ENCODE assay signal across 9 cellular contexts in genomic region chr22:17785185-17786184, GRCh38. TPM values are rescaled to one million over a fixed set of nuclear protein-coding genes. Genes with fewer than 3 reads are reported as not detected.
DNase-seq lines count a peak whose midpoint lies in the region; ATAC-seq, FAIRE-seq and TF ChIP-seq lines count a peak whose summit lies in the region.
"Had no signal": no experiment of that assay in that cellular context is flagged by ENCODE, and none has a peak within 500 bp of the region (broad histone marks: within the 10 kb centered on the region; RNA-seq: fewer than 3 reads in every experiment).

No MANE protein-coding gene starts in this region.

- H3K4me1 ChIP-seq in H1 (replicated peaks in 1 of 4; ENCODE audit: control insufficient read depth in 3 of 4, insufficient read depth in 4 of 4, low read length in 3 of 4), result peaks cover 0 to 5% (median under 1%) of the 10 kb centered on the region in 4 experiments; a peak in 1 of 7 replicates
- peaks cover 14 to 31% (median 28%) of the 10 kb centered on the region in 4 donors for H3K4me1 ChIP-seq in upper lobe of left lung

- H3K4me3 ChIP-seq in H1 (ENCODE audit: extremely low read depth in 1 of 4, insufficient read depth in 2 of 4, low read depth in 3 of 4, low read length in 4 of 4) (no peak overlapping the region), upper lobe of left lung (no peak overlapping the region)

- no peak overlapping the region for H3K14ac ChIP-seq in H1 (ENCODE audit: insufficient read length)

- peak; percentile 89 to 99 (median 98) for TF ChIP-seq CTCF in H1 (IDR thresholded peaks at IDR 0.05; ENCODE audit: control extremely low read depth in 1 of 3, insufficient read depth in 1 of 3, low read depth in 1 of 3, low read length in 3 of 3)
- peak; percentile 11 for TF ChIP-seq CTCF in nephron progenitor cell (IDR thresholded peaks at IDR 0.05)
- TF ChIP-seq CTCF in upper lobe of left lung (IDR thresholded peaks at IDR 0.05), result peak; percentile 52 to 76 (median 66)

- no peak overlapping the region for H2BK5ac ChIP-seq in H1 (ENCODE audit: low read depth, low read length)

- no peak for TF ChIP-seq EP300 in H1 (IDR thresholded peaks at IDR 0.05; ENCODE audit: borderline replicate concordance in 1 of 2, low read depth in 2 of 2, low read length in 2 of 2)
- TF ChIP-seq EP300 in upper lobe of left lung (IDR thresholded peaks at IDR 0.05), result no peak

- no peak overlapping the region for H4K5ac ChIP-seq in H1 (ENCODE audit: insufficient read length, low read depth, low read length)

- H3K23me2 ChIP-seq in H1 (ENCODE audit: low read depth, low read length), result no peaks in the 10 kb centered on the region

- no peaks in the 10 kb centered on the region for H3K79me2 ChIP-seq in H1 (ENCODE audit: control insufficient read depth in 1 of 2, insufficient read depth in 2 of 2, low read length in 2 of 2)

- H3K27ac ChIP-seq in H1 (ENCODE audit: low read depth, low read length) (no peak overlapping the region), upper lobe of left lung (peak overlapping the region in 2 of 4 donors; percentile 30 to 65)

- no peak overlapping the region for H3K4me3 Mint-ChIP-seq in activated CD8-positive, alpha-beta T cell treated with anti-CD3 and anti-CD28 coated beads, Interleukin-2, amount 10 ng/mL, durations not matched to agents 7 days and 5 days
- H3K4me3 Mint-ChIP-seq in nephron progenitor cell, result no peak overlapping the region
- H3K4me3 Mint-ChIP-seq: T-helper 1 cell treated with Interleukin-12 subunit alpha and Interleukin-12 subunit beta and Interleukin-4 antibody, amounts not matched to agents 30 μg/mL and 1 μg/mL, for 36 hours had no signal

- H3K27me3 Mint-ChIP-seq in activated CD8-positive, alpha-beta T cell treated with anti-CD3 and anti-CD28 coated beads, Interleukin-2, amount 10 ng/mL, durations not matched to agents 7 days and 5 days (ENCODE audit: low read depth), result no peaks in the 10 kb centered on the region
- no peaks in the 10 kb centered on the region for H3K27me3 Mint-ChIP-seq in nephron progenitor cell (ENCODE audit: low read depth, poor library complexity)

- CTCF ChIA-PET in activated CD8-positive, alpha-beta T cell treated with anti-CD3 and anti-CD28 coated beads, Interleukin-2, amount 10 ng/mL, durations not matched to agents 7 days and 5 days (lab: Charles Lee), result interaction anchor here (0.6 to 4.7 kb wide), 29 partner anchors 9 to 304 kb away, joined by 3 to 106 read pairs (median 3); partner anchors contain the start of genes BID and PEX26
- CTCF ChIA-PET in H1 (lab: Charles Lee; ENCODE audit: partially characterized antibody), result interaction anchor here (0.6 to 10.7 kb wide), 33 partner anchors 6 to 689 kb away, joined by 3 to 174 read pairs (median 4); partner anchors contain the start of genes BID and PEX26

- 63% methylated on average over 32 of the region's 37 CpGs; no CpG with 5 or more reads in 1 of the 2 experiments for WGBS in H1 (ENCODE audit: extremely low coverage in 1 of 2, insufficient coverage in 1 of 2, insufficient read length in 1 of 2, insufficient replicate concordance in 2 of 2, low coverage in 1 of 2, low lambda C conversion rate in 2 of 2, missing lambda C conversion rate in 1 of 2), 2 experiments
- 71 to 79% methylated on average over 20 to 33 of the region's 37 CpGs for WGBS in upper lobe of left lung, 2 donors

- H3K18ac ChIP-seq in H1 (ENCODE audit: extremely low read depth, low read length), result no peak overlapping the region

- H2BK20ac ChIP-seq in H1 (ENCODE audit: low read length), result no peak overlapping the region

- H3K27me3 ChIP-seq in H1 (replicated peaks in 1 of 4; ENCODE audit: control insufficient read depth in 3 of 4, extremely low read depth in 1 of 4, insufficient read depth in 3 of 4, low read length in 3 of 4) (no peaks in the 10 kb centered on the region), upper lobe of left lung (no peaks in the 10 kb centered on the region)

- H4K20me1 ChIP-seq in H1 (replicated peaks in 1 of 2; ENCODE audit: control insufficient read depth in 1 of 2, insufficient read depth in 2 of 2, low read length in 2 of 2), result no peaks in the 10 kb centered on the region

- no peak overlapping the region for H3K4ac ChIP-seq in H1 (replicated peaks; ENCODE audit: insufficient read length, low read depth, low read length)

- H3K36me3 ChIP-seq in H1 (ENCODE audit: control insufficient read depth in 2 of 4, insufficient read depth in 4 of 4, low read length in 3 of 4) (no peaks in the 10 kb centered on the region), upper lobe of left lung (peaks cover 0 to 24% (median 9%) of the 10 kb centered on the region in 4 donors)

- H3K27ac Mint-ChIP-seq in activated CD8-positive, alpha-beta T cell treated with anti-CD3 and anti-CD28 coated beads, Interleukin-2, amount 10 ng/mL, durations not matched to agents 7 days and 5 days, result no peak overlapping the region
- peak overlapping the region; percentile 82 for H3K27ac Mint-ChIP-seq in nephron progenitor cell
- H3K27ac Mint-ChIP-seq: T-helper 1 cell treated with Interleukin-12 subunit alpha and Interleukin-12 subunit beta and Interleukin-4 antibody, amounts not matched to agents 30 μg/mL and 1 μg/mL, for 36 hours had no signal

- no peak overlapping the region for H2AFZ ChIP-seq in H1 (ENCODE audit: low read length)

- no peak for TF ChIP-seq POLR2A in H1 (IDR thresholded peaks at IDR 0.05; ENCODE audit: control extremely low read depth in 1 of 2, low read depth in 2 of 2, low read length in 2 of 2)
- no peak for TF ChIP-seq POLR2A in upper lobe of left lung (IDR thresholded peaks at IDR 0.05)

- DNase-seq in GM03348 (ENCODE audit: low spot score), result peak; percentile 73
- peak; percentile 39 for DNase-seq in NCI-H1048 (lab: John Stamatoyannopoulos, UW)
- DNase-seq in activated CD8-positive, alpha-beta T cell treated with anti-CD3 and anti-CD28 coated beads, Interleukin-2, amount 10 ng/mL, durations not matched to agents 7 days and 5 days, result peak; percentile 78
- DNase-seq in H1 (ENCODE audit: low read depth in 1 of 2, low spot score in 2 of 2), result peak; percentile 74 to 96
- DNase-seq in nephron progenitor cell, result peak; percentile 39
- DNase-seq in upper lobe of left lung, result peak; percentile 76
- no peak for DNase-seq in T1000 (lab: John Stamatoyannopoulos, UW)

- no peaks in the 10 kb centered on the region for H3K9me3 Mint-ChIP-seq in activated CD8-positive, alpha-beta T cell treated with anti-CD3 and anti-CD28 coated beads, Interleukin-2, amount 10 ng/mL, durations not matched to agents 7 days and 5 days (ENCODE audit: insufficient read depth)
- H3K9me3 Mint-ChIP-seq in nephron progenitor cell, result no peaks in the 10 kb centered on the region
- H3K9me3 Mint-ChIP-seq: T-helper 1 cell treated with Interleukin-12 subunit alpha and Interleukin-12 subunit beta and Interleukin-4 antibody, amounts not matched to agents 30 μg/mL and 1 μg/mL, for 36 hours had no signal

- no peak overlapping the region for H2BK120ac ChIP-seq in H1 (replicated peaks; ENCODE audit: low read depth, low read length)

- no peaks in the 10 kb centered on the region; the same call in 1 of the 2 replicates for H3K79me1 ChIP-seq in H1 (ENCODE audit: low read depth, low read length)

- H2BK12ac ChIP-seq in H1 (ENCODE audit: low read depth, low read length), result no peak overlapping the region

- ATAC-seq in activated CD8-positive, alpha-beta T cell treated with anti-CD3 and anti-CD28 coated beads, Interleukin-2, amount 10 ng/mL, durations not matched to agents 7 days and 5 days, result peak; percentile 66
- peak; percentile 13 to 61 for ATAC-seq in upper lobe of left lung (ENCODE audit: low FRiP score in 2 of 2)
- ATAC-seq in GM19463 (IDR thresholded peaks at IDR 0.05; ENCODE audit: unreplicated experiment), result no peak

- peak; percentile 88 for FAIRE-seq in H1 (lab: Jason Lieb, UNC)

- POLR2A ChIA-PET in activated CD8-positive, alpha-beta T cell treated with anti-CD3 and anti-CD28 coated beads, Interleukin-2, amount 10 ng/mL, durations not matched to agents 7 days and 5 days (lab: Charles Lee), result interaction anchor here (0.9 to 1.5 kb wide), 2 partner anchors 9 to 43 kb away, joined by 3 to 6 read pairs; no protein-coding TSS in a partner anchor
- POLR2A ChIA-PET in H1 (lab: Charles Lee; ENCODE audit: partially characterized antibody), result interaction anchor here (0.6 to 6.3 kb wide), 4 partner anchors 12 to 660 kb away, joined by 3 to 38 read pairs (median 4); partner anchors contain the start of gene BID

- H3K4me1 Mint-ChIP-seq in activated CD8-positive, alpha-beta T cell treated with anti-CD3 and anti-CD28 coated beads, Interleukin-2, amount 10 ng/mL, durations not matched to agents 7 days and 5 days (ENCODE audit: low read depth), result peaks cover 17% of the 10 kb centered on the region
- H3K4me1 Mint-ChIP-seq in nephron progenitor cell, result peaks cover 42% of the 10 kb centered on the region

- H4K91ac ChIP-seq in H1 (replicated peaks; ENCODE audit: insufficient read length, low read length), result no peak overlapping the region

- H3K9me3 ChIP-seq in H1 (ENCODE audit: insufficient read depth in 2 of 2, low read depth in 1 of 2, low read length in 1 of 2) (no peaks in the 10 kb centered on the region), upper lobe of left lung (no peaks in the 10 kb centered on the region)

- H4K8ac ChIP-seq in H1 (ENCODE audit: extremely low read depth, insufficient read depth, low read length), result peak overlapping the region; percentile 72; the same call in 1 of the 2 replicates

- no peak overlapping the region for H3K56ac ChIP-seq in H1 (replicated peaks; ENCODE audit: insufficient read length, low read depth, low read length)

- H3K4me2 ChIP-seq in H1 (ENCODE audit: insufficient read depth in 1 of 2, low read depth in 2 of 2, low read length in 2 of 2), result peak overlapping the region in 1 of 2 experiments; percentile 15; a peak in 1 of 4 replicates

- H2BK15ac ChIP-seq in H1 (ENCODE audit: low read length), result no peak overlapping the region

- no peak overlapping the region for H3K23ac ChIP-seq in H1 (ENCODE audit: insufficient read length)

- peak; percentile 74 to 79 for TF ChIP-seq RAD21 in H1 (IDR thresholded peaks at IDR 0.05 in 1 of 2, conservative IDR thresholded peaks at IDR 0.05 in 1 of 2; ENCODE audit: low read depth in 2 of 2, low read length in 2 of 2)

- no peak overlapping the region for H3K9ac ChIP-seq in H1 (replicated peaks in 1 of 4; ENCODE audit: extremely low read depth in 1 of 4, low read depth in 3 of 4, low read length in 3 of 4)

- H3K36me3 Mint-ChIP-seq in activated CD8-positive, alpha-beta T cell treated with anti-CD3 and anti-CD28 coated beads, Interleukin-2, amount 10 ng/mL, durations not matched to agents 7 days and 5 days (ENCODE audit: low read depth), result peaks cover under 1% of the 10 kb centered on the region
- no peaks in the 10 kb centered on the region for H3K36me3 Mint-ChIP-seq in nephron progenitor cell (ENCODE audit: low read depth)

- H2AK5ac ChIP-seq in H1 (ENCODE audit: low read depth, low read length), result no peak overlapping the region

RNA-seq across cellular contexts. Expression of gene BID, which starts 11.2 kb away (rescaled TPM):
- 10 to 100 TPM; 46.2 to 48.4 TPM for total RNA-seq in activated CD8-positive, alpha-beta T cell treated with anti-CD3 and anti-CD28 coated beads, Interleukin-2, amount 10 ng/mL, durations not matched to agents 7 days and 5 days
- 39.3 and 41.6 TPM in 2 replicates for total RNA-seq in H1 (2021; fragmentation: NEBNext Ultra II Directional; extraction: Animal tissue kit (Norgen Biotek cat#: 25700))
- polyA plus RNA-seq in H1 (2011; rRNA removed), result 114 and 133 TPM in 2 replicates
- 90.6 TPM for polyA plus RNA-seq in H1 (2011; cell fraction: cytosol; rRNA removed)
- polyA plus RNA-seq in H1 (2011; cell fraction: nucleus; rRNA removed), result 66.4 TPM
- polyA plus RNA-seq in H1 (2012, experiment 1 of 2), result 33.0 to 44.6 TPM (median 43.2 TPM) in 4 replicates
- 24.4 TPM for polyA plus RNA-seq in H1 (2012, experiment 2 of 2)
- 52.8 TPM for polyA plus RNA-seq in H1 (2013, experiment 1 of 2)
- 53.5 TPM for polyA plus RNA-seq in H1 (2013, experiment 2 of 2)
- 15.5 and 15.6 TPM in 2 replicates for polyA minus RNA-seq in H1 (2011; rRNA and poly(A)+ RNA removed)
- polyA minus RNA-seq in H1 (2011; cell fraction: cytosol; rRNA and poly(A)+ RNA removed), result 29.1 TPM
- polyA minus RNA-seq in H1 (2011; cell fraction: nucleus; rRNA and poly(A)+ RNA removed), result 14.9 TPM
- total RNA-seq in upper lobe of left lung, result 10 to 100 TPM; 10.5 to 55.9 (median 27.3) TPM

Comparison
In these comparisons a context has a peak if more than half of its experiments do, and no peak if none do; other contexts are left out.
1. CTCF ChIP-seq: peak in every context shown above with its lines; median percentile 98 in H1; 66 in upper lobe of left lung; 11 in nephron progenitor cell.